Comparison of ENCODE assay signal across 8 cellular contexts in the genomic region with DNA sequence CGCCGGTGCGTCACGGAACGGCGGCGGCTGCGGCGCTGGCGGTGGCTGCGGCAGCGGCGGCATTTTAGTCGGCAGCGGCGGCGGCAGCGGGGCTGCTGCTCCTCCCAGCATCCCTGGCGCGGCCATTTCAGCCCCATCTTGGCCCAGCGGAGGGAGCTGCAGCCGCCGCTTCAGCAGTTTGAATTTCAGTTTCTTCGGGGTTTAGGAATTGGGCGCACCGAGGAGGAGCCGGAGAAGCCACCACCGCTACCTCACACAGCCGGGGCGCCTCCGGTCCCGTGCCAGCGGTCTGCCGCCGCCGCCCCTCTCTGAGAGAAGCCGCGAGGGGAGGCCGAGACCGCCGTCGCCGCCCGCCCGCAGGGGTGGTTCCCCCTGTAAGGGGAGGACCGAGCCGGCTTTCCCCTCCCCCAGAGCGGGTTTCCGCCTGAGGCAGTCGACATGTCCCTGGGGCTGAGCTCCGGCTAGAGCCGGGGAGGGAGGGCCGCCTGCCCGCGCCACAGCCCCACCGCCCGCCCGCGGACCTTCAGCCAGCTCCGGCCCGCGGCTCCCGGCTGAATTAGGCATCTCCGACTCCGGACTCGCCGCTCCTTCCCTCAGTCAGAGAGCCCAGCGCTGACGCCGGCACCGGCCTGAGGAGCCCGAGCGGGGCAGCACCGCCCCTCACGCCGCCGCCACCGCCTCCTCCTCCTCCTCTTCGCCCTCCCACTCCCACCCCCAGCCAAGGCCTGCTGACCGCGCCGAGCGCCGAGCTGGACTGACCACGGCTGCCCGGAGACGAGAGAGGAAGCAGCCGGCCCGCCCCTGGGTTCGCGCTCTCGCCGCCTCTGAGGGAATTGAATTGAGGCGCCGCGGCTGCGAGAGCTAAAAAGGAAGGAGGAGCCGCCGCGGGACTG.
A peak's percentile ranks its signal among the peaks of the same experiment; 100 is the strongest.
DNase-seq lines count a peak whose midpoint lies in the region; ATAC-seq and TF ChIP-seq lines count a peak whose summit lies in the region.

A gene (plus strand): TSS at position 67 of the 893 bp plus-strand sequence. CDS start 1,053 bp downstream, outside the sequence.

- H3K4me3 ChIP-seq in AG09309 (ENCODE audit: control insufficient read depth, low read depth, low read length): peak within 1 kb of the TSS; percentile 87

- peak; percentile 57 for ATAC-seq in GM18870 (IDR thresholded peaks at IDR 0.05; ENCODE audit: unreplicated experiment)
- peak; percentile 52 for ATAC-seq in HG03108 (IDR thresholded peaks at IDR 0.05; ENCODE audit: unreplicated experiment)

- H3K27ac ChIP-seq in caudate nucleus (ENCODE audit: low read depth, low read length): peak within 1 kb of the TSS; percentile 99

- DNase-seq in AG09309 (ENCODE audit: low read depth) (no peak), NCI-H2227 (lab: John Stamatoyannopoulos, UW; ENCODE audit: unreplicated experiment) (peak; percentile 94), caudate nucleus (lab: John Stamatoyannopoulos, UW) (peak in 60 of 61 donors; percentile 67 to 97 (median 92)), islet precursor cell (peak; percentile 97)
- DNase-seq in activated CD4-positive, CD25-positive, alpha-beta regulatory T cell (lab: John Stamatoyannopoulos, UW): peak; percentile 90 to 94 (median 92)
- DNase-seq in stimulated activated CD4-positive, alpha-beta T cell treated with anti-CD3 and anti-CD28 coated beads, Interleukin-12 subunit alpha, Interleukin-12 subunit beta, amount 100 ng/mL, for 48 hours (ENCODE audit: low read depth in 2 of 3, low spot score in 1 of 3): peak; percentile 79 to 95 (median 88)

- TF ChIP-seq CTCF in AG09309 (IDR thresholded peaks at IDR 0.05; ENCODE audit: control insufficient read depth, insufficient read depth, low read depth, low read length, missing control alignments): peak; percentile 18
